ENCODE assay signal across 8 cellular contexts in the genomic region with DNA sequence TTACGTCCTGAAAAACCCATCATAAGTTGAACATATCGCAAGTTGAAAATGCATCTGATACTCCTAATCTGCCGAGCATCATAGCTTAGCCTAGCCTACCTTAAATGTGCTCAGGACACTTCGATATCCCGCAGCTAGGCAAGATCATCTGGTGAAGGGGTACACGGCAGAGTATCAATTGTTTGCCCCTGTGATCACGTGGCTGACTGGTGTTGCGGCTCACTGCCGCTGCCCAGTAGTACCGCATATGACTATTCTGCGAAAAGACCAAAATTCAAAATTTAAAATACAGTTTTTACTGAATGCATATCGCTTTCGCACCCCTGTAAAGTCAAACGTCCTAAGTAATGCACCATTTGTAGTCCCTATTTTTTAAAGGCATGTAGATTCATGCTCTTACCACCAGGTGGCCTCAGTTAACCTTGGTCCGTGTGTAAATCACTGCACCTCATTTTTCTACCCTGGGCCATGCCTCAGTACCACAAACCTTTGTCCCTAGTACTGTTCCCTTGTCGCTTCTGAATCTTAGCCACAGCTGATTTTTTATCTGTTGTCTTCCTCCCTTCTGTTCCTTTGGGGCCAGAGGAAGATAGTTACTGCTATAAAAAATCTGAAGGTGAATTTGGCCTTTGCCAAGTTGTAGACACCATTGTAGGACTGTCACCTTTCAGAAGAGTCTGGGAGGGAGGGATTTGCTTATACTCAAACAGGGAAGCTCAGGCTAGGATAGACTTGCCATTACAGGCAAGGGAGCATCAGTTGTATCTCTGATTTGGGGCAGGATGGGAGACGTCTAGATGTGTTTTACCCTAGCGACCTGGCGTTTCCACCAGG. TPM values are rescaled to one million over a fixed set of nuclear protein-coding genes. Genes with fewer than 3 reads are reported as not detected.
DNase-seq lines count a peak whose midpoint lies in the region; ATAC-seq, FAIRE-seq and TF ChIP-seq lines count a peak whose summit lies in the region.

No MANE protein-coding gene starts in this region.

- TF ChIP-seq CTCF in BJ (IDR thresholded peaks at IDR 0.05; ENCODE audit: insufficient read depth, low read depth, low read length) = peak; percentile 78
- peak; percentile 74 to 95 for TF ChIP-seq CTCF in right atrium auricular region (IDR thresholded peaks at IDR 0.05)

- CTCF ChIA-PET in BJ (lab: Yijun Ruan, JAX) = interaction anchor here (0.6 to 9.6 kb wide), 21 partner anchors 9 to 136 kb away, joined by 3 to 318 read pairs (median 3); no protein-coding TSS in a partner anchor

- H3K9me3 ChIP-seq in right atrium auricular region = no peaks in the 10 kb centered on the region

- H3K4me3 ChIP-seq in BJ (ENCODE audit: low read depth, low read length) = no peak overlapping the region
- peak overlapping the region in 1 of 2 donors; percentile 5 for H3K4me3 ChIP-seq in right atrium auricular region

- H3K36me3 ChIP-seq in BJ (ENCODE audit: control insufficient read depth, insufficient read depth, low read length) (no peaks in the 10 kb centered on the region; the same call in 1 of the 2 replicates), right atrium auricular region (peaks cover 10% of the 10 kb centered on the region)

- no peak for DNase-seq in BJ (ENCODE audit: low read depth)
- DNase-seq in GM12891 (ENCODE audit: insufficient read length, low spot score) = peak; percentile 28
- peak; percentile 41 for DNase-seq in NCI-H2227 treated with DMSO at 0.1 percent for 48 hours (lab: John Stamatoyannopoulos, UW)
- DNase-seq in right atrium auricular region (ENCODE audit: low spot score) = no peak
- peak; percentile 73 for DNase-seq in renal cortical epithelial cell (ENCODE audit: low read depth)

- no peaks in the 10 kb centered on the region for H3K4me1 ChIP-seq in right atrium auricular region

- H3K27ac ChIP-seq in angular gyrus (ENCODE audit: low read depth, low read length) (peak overlapping the region; percentile 22), right atrium auricular region (no peak overlapping the region)

- TF ChIP-seq POLR2A in GM12891 (IDR thresholded peaks at IDR 0.05; ENCODE audit: low read depth, low read length) = no peak

- POLR2A ChIA-PET in BJ (lab: Charles Lee) = no interaction called here

- peak; percentile 85 for FAIRE-seq in GM12891 (lab: Jason Lieb, UNC)

- ATAC-seq in HG03342 (IDR thresholded peaks at IDR 0.05; ENCODE audit: unreplicated experiment) (no peak), GM19463 (IDR thresholded peaks at IDR 0.05; ENCODE audit: unreplicated experiment) (no peak)

- H3K27me3 ChIP-seq in BJ (ENCODE audit: control insufficient read depth, insufficient read depth, low read length) (no peaks in the 10 kb centered on the region), right atrium auricular region (no peaks in the 10 kb centered on the region)

TF ChIP-seq in GM12891, 5 proteins besides CTCF, POLR2A, EP300 and RAD21:
- TF ChIP-seq POLR2AphosphoS5 (IDR thresholded peaks at IDR 0.05; ENCODE audit: low read depth, low read length) (no peak), TAF1 (IDR thresholded peaks at IDR 0.05; ENCODE audit: low read depth, low read length) (no peak), POU2F2 (IDR thresholded peaks at IDR 0.05; ENCODE audit: low read depth, low read length) (no peak), PAX5 (IDR thresholded peaks at IDR 0.05; ENCODE audit: insufficient read depth, low read length, severe bottlenecking) (no peak), SPI1 (IDR thresholded peaks at IDR 0.05; ENCODE audit: low read depth, low read length) (no peak)

RNA-seq across cellular contexts. Expression of a gene that starts 34.4 kb away (rescaled TPM):
- polyA plus RNA-seq in BJ (2011; rRNA removed) = 9.4 and 16.8 TPM in 2 replicates
- polyA minus RNA-seq in BJ (2011; rRNA and poly(A)+ RNA removed) = 15.1 and 29.8 TPM in 2 replicates
- polyA plus RNA-seq in GM12891 (2012; ENCODE audit: low read depth, missing spikeins) = 14.8 TPM
- 10 to 100 TPM; 16.1 to 21.2 TPM for total RNA-seq in right atrium auricular region
- 19.8 and 36.5 TPM in 2 replicates for total RNA-seq in renal cortical epithelial cell

RNA-seq across cellular contexts. Expression of a gene that starts 41.8 kb away (rescaled TPM):
- 64.3 and 73.1 TPM in 2 replicates for polyA plus RNA-seq in BJ (2011; rRNA removed)
- polyA minus RNA-seq in BJ (2011; rRNA and poly(A)+ RNA removed) = 57.7 and 81.8 TPM in 2 replicates
- polyA plus RNA-seq in GM12891 (2012; ENCODE audit: low read depth, missing spikeins) = 107 TPM
- total RNA-seq in right atrium auricular region (10 to 100 TPM; 12.9 to 22.2 TPM), renal cortical epithelial cell (9.9 and 23.4 TPM in 2 replicates)

Comparison
In these comparisons a context has a peak if more than half of its experiments do, and no peak if none do; other contexts are left out.
1. DNase-seq: peak in GM12891 (single experiment), NCI-H2227 treated with DMSO at 0.1 percent for 48 hours (single experiment) and renal cortical epithelial cell (single experiment); none in BJ (single experiment) and right atrium auricular region (single experiment).